In the genomic region with DNA sequence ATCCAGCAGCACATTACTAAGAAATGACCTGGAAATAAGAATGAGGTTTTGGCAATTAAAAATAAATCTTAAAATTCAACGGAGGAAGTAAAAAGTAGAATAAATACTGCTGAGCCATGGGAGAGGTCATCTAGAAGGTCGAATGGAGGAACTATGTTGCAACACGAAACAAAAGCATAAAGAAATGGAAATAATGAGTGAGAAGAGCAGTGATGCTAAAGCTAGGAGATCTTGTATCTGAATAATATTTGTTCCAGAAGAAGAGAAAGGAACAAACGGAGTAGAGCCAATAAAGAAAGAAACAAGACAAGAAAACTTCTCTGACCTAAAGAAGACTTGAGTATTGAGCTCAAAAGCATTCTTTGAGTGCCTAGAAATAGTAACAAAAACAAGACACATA, we compare ENCODE assay signal across 24 cellular contexts. TPM values are rescaled to one million over a fixed set of nuclear protein-coding genes. Genes with fewer than 3 reads are reported as not detected.
DNase-seq lines count a peak whose midpoint lies in the region; ATAC-seq and TF ChIP-seq lines count a peak whose summit lies in the region.
"Had no signal": no experiment of that assay in that cellular context is flagged by ENCODE, and none has a peak within 500 bp of the region (broad histone marks: within the 10 kb centered on the region; RNA-seq: fewer than 3 reads in every experiment).

No MANE protein-coding gene starts in this region.

- no peaks in the 10 kb centered on the region; the same call in 1 of the 2 replicates for H3K9me3 ChIP-seq in Panc1 (ENCODE audit: control insufficient read depth, insufficient read depth, low read depth, low read length)
- H3K9me3 ChIP-seq in esophagus squamous epithelium = no peaks in the 10 kb centered on the region
- H3K9me3 ChIP-seq: Caco-2 had no signal

- H3K4me3 Mint-ChIP-seq in CD14-positive monocyte (peak overlapping the region in 1 of 2 donors; percentile 32), osteocyte (ENCODE audit: unreplicated experiment) (no peak overlapping the region)
- H3K4me3 Mint-ChIP-seq: CD4-positive, alpha-beta memory T cell had no signal

- peaks cover 38% of the 10 kb centered on the region for H3K4me1 ChIP-seq in Panc1 (ENCODE audit: control insufficient read depth, insufficient read depth, low read length)
- peaks cover 0 to 25% (median 13%) of the 10 kb centered on the region in 3 donors for H3K4me1 ChIP-seq in esophagus squamous epithelium

- H3K27me3 ChIP-seq in Panc1 (ENCODE audit: control insufficient read depth, insufficient read depth, low read length) = no peaks in the 10 kb centered on the region
- peaks cover 0 to 40% (median 0%) of the 10 kb centered on the region in 4 donors for H3K27me3 ChIP-seq in esophagus squamous epithelium

- TF ChIP-seq CTCF in CD14-positive monocyte (IDR thresholded peaks at IDR 0.05) (no peak), Panc1 (IDR thresholded peaks at IDR 0.05) (no peak), cardiac fibroblast (IDR thresholded peaks at IDR 0.05; ENCODE audit: low read depth, low read length) (no peak), osteocyte (IDR thresholded peaks at IDR 0.05) (no peak), esophagus squamous epithelium (IDR thresholded peaks at IDR 0.05) (no peak)

- H3K9me3 Mint-ChIP-seq in CD14-positive monocyte = peaks cover 0 to 8% (median 4%) of the 10 kb centered on the region in 7 donors
- H3K9me3 Mint-ChIP-seq in osteocyte (ENCODE audit: unreplicated experiment) = peaks cover 25% of the 10 kb centered on the region
- H3K9me3 Mint-ChIP-seq: CD4-positive, alpha-beta memory T cell had no signal

- POLR2A ChIA-PET in Panc1 (lab: Charles Lee) = no interaction called here

- BruUV-seq in Panc1 (replicated peaks; lab: Mats Ljungman, UMichigan) = no TSS peak

- no peak for ATAC-seq in Panc1
- ATAC-seq: GM12878 had no signal

- in situ Hi-C loops in Panc1 (cut with HindIII; ENCODE audit: low pct_unique_long_range_greater_than_20kb, low sequenced_read_pairs) = no loop called here

- peak overlapping the region; percentile 59; the same call in 1 of the 2 replicates for H3K27ac ChIP-seq in Panc1 (ENCODE audit: low read length)
- H3K27ac ChIP-seq in esophagus squamous epithelium = no peak overlapping the region
- H3K27ac ChIP-seq: HL-60 had no signal

- H3K36me3 ChIP-seq in Panc1 (ENCODE audit: control insufficient read depth, insufficient read depth, low read length) (no peaks in the 10 kb centered on the region), esophagus squamous epithelium (no peaks in the 10 kb centered on the region)

- intact Hi-C loops in CD14-positive monocyte (cut with micrococcal nuclease) = no loop called here
- intact Hi-C loops in Panc1 (cut with micrococcal nuclease; ENCODE audit: unreplicated experiment) = loop anchor here (10.0 kb wide), 1 partner anchor 48 kb away; a partner anchor contains a TSS
- intact Hi-C loops in posterior cingulate gyrus (cut with DNase I) = no loop called here
- intact Hi-C loops in esophagus squamous epithelium (cut with DNase I) = no loop called here

- H3K27ac Mint-ChIP-seq in CD14-positive monocyte (peak overlapping the region; percentile 13 to 88 (median 74)), osteocyte (ENCODE audit: unreplicated experiment) (peak overlapping the region; percentile 39)
- H3K27ac Mint-ChIP-seq: CD4-positive, alpha-beta memory T cell had no signal

- H3K36me3 Mint-ChIP-seq in CD14-positive monocyte = peaks cover 2 to 5% of the 10 kb centered on the region in 2 donors
- peaks cover 5% of the 10 kb centered on the region for H3K36me3 Mint-ChIP-seq in osteocyte (ENCODE audit: unreplicated experiment)
- H3K36me3 Mint-ChIP-seq: CD4-positive, alpha-beta memory T cell had no signal

- H3K4me1 Mint-ChIP-seq in CD14-positive monocyte (peaks cover 65% of the 10 kb centered on the region), osteocyte (ENCODE audit: unreplicated experiment) (peaks cover 31% of the 10 kb centered on the region)

- H3K27me3 Mint-ChIP-seq in CD14-positive monocyte (ENCODE audit: low read depth in 3 of 3) = peaks cover 25 to 29% (median 28%) of the 10 kb centered on the region in 3 donors
- no peaks in the 10 kb centered on the region for H3K27me3 Mint-ChIP-seq in osteocyte (ENCODE audit: unreplicated experiment)

- TF ChIP-seq POLR2A in esophagus squamous epithelium (IDR thresholded peaks at IDR 0.05) = no peak

- CTCF ChIA-PET in Panc1 (lab: Charles Lee) = no interaction called here

- DNase-seq in CD14-positive monocyte (ENCODE audit: low spot score) (no peak), Panc1 (ENCODE audit: low read depth, low spot score) (no peak), cardiac fibroblast (ENCODE audit: low read depth in 2 of 2) (peak; percentile 39 to 68), osteocyte (ENCODE audit: extremely low spot score, unreplicated experiment) (no peak), NCI-H1694 treated with DMSO at 0.1 percent for 48 hours (lab: John Stamatoyannopoulos, UW) (no peak), SKM-1 (lab: John Stamatoyannopoulos, UW; ENCODE audit: unreplicated experiment) (no peak), posterior cingulate gyrus (no peak), esophagus squamous epithelium (lab: John Stamatoyannopoulos, UW) (no peak)
- DNase-seq: Caco-2; CD4-positive, alpha-beta memory T cell; DMS 273 treated with DMSO at 0.1 percent for 48 hours; DND-41; KG1; MV-4-11; NCI-H1105 treated with DMSO at 0.1 percent for 48 hours; NCI-H2081; NCI-H2171 treated with DMSO at 0.1 percent for 48 hours; NCI-H524 treated with DMSO at 0.1 percent for 48 hours; NCI-H82; OCI-M1; SIG-M5 had no signal

- H3K4me3 ChIP-seq in Panc1 (ENCODE audit: low read depth in 2 of 2, low read length in 2 of 2) (no peak overlapping the region), cardiac fibroblast (replicated peaks in 1 of 2; ENCODE audit: low read depth in 2 of 2, low read length in 2 of 2) (no peak overlapping the region), esophagus squamous epithelium (no peak overlapping the region)
- H3K4me3 ChIP-seq: GM12878 had no signal

- 49 to 62% methylated on average over 4 of the region's 4 CpGs for WGBS in esophagus squamous epithelium, 2 donors

RNA-seq across cellular contexts. Expression of a gene that starts 6.6 kb away (rescaled TPM):
- 1 to 10 TPM in 1 of 2 donors, not detected in 1; 2.7 TPM for polyA plus RNA-seq in CD14-positive monocyte
- total RNA-seq in Panc1 (2021; ENCODE audit: unreplicated experiment) = 16.8 TPM
- polyA plus RNA-seq in Panc1 (2012; ENCODE audit: insufficient read length) = 19.1 TPM
- total RNA-seq in osteocyte = 168 and 178 TPM in 2 replicates
- total RNA-seq in esophagus squamous epithelium = 100 to 1,000 TPM in 1 of 4 donors, 10 to 100 TPM in 3; 18.7 to 118 (median 64.4) TPM
- total RNA-seq: CD4-positive, alpha-beta memory T cell had no signal
- polyA plus RNA-seq: CD4-positive, alpha-beta memory T cell had no signal

RNA-seq across cellular contexts. Expression of a gene that starts 34.6 kb away (rescaled TPM):
- polyA plus RNA-seq in CD14-positive monocyte = under 1 TPM; 0.18 to 0.52 TPM
- total RNA-seq in Panc1 (2021; ENCODE audit: unreplicated experiment) = 51.5 TPM
- polyA plus RNA-seq in Panc1 (2012; ENCODE audit: insufficient read length) = 30.3 TPM
- total RNA-seq in osteocyte = 9.2 and 9.9 TPM in 2 replicates
- total RNA-seq in esophagus squamous epithelium = 10 to 100 TPM; 11.4 to 39.6 (median 16.5) TPM
- total RNA-seq: CD4-positive, alpha-beta memory T cell; GM12878 had no signal
- polyA plus RNA-seq: CD4-positive, alpha-beta memory T cell had no signal

RNA-seq across cellular contexts. Expression of a gene that starts 48.0 kb away (rescaled TPM):
- not detected for polyA plus RNA-seq in CD14-positive monocyte
- total RNA-seq in Panc1 (2021; ENCODE audit: unreplicated experiment) (1.1 TPM), osteocyte (0.24 TPM in 2 replicates), esophagus squamous epithelium (not detected)
- 1.2 TPM for polyA plus RNA-seq in Panc1 (2012; ENCODE audit: insufficient read length)
- total RNA-seq: A673; Caco-2; CD4-positive, alpha-beta memory T cell had no signal
- polyA plus RNA-seq: CD4-positive, alpha-beta memory T cell had no signal

Comparison
In these comparisons a context has a peak if more than half of its experiments do, and no peak if none do; other contexts are left out.
1. DNase-seq: peak in cardiac fibroblast (2 of 2); none in CD14-positive monocyte (single experiment), Panc1 (single experiment), osteocyte (single experiment), NCI-H1694 treated with DMSO at 0.1 percent for 48 hours (single experiment), SKM-1 (single experiment), posterior cingulate gyrus (0 of 10) and esophagus squamous epithelium (single experiment).